ENCODE assay signal across 1 cellular context in genomic region chr4:42610941-42611340, GRCh38.
TF ChIP-seq lines count a peak whose summit lies in the region.

No MANE protein-coding gene starts in this region.

TF ChIP-seq in K562, 482 proteins besides CTCF, POLR2A, EP300 and RAD21 (continued from another document):
- TF ChIP-seq, protein P1, sequence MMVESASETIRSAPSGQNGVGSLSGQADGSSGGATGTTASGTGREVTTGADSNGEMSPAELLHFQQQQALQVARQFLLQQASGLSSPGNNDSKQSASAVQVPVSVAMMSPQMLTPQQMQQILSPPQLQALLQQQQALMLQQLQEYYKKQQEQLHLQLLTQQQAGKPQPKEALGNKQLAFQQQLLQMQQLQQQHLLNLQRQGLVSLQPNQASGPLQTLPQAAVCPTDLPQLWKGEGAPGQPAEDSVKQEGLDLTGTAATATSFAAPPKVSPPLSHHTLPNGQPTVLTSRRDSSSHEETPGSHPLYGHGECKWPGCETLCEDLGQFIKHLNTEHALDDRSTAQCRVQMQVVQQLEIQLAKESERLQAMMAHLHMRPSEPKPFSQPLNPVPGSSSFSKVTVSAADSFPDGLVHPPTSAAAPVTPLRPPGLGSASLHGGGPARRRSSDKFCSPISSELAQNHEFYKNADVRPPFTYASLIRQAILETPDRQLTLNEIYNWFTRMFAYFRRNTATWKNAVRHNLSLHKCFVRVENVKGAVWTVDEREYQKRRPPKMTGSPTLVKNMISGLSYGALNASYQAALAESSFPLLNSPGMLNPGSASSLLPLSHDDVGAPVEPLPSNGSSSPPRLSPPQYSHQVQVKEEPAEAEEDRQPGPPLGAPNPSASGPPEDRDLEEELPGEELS (CRISPR knock-in tag; IDR thresholded peaks at IDR 0.05; ENCODE audit: borderline replicate concordance), result no peak
